16 cellular contexts compared by ENCODE assay signal in genomic region chr11:95346207-95346718, GRCh38.
"Had no signal": no experiment of that assay in that cellular context is flagged by ENCODE, and none has a peak within 500 bp of the region (broad histone marks: within the 10 kb centered on the region; RNA-seq: fewer than 3 reads in every experiment).

No MANE protein-coding gene starts in this region.

- H3K27ac ChIP-seq: coronary artery, ovary, sigmoid colon, tibial artery had no signal

- H3K4me1 ChIP-seq: sigmoid colon had no signal

- H3K27ac Mint-ChIP-seq: activated naive CD4-positive, alpha-beta T cell treated with anti-CD3 and anti-CD28 coated beads, Interleukin-2, amount 50 U/mL, for 24 hours; activated T-helper 1 cell treated with anti-CD3 and anti-CD28 coated beads, Interleukin-12 subunit alpha, Interleukin-12 subunit beta, Interleukin-2, Interleukin-4 antibody, amounts not matched to agents 30 ng/mL and 10 ng/mL and 1 ng/mL, durations not matched to agents 14 hours and 24 hours and 36 hours; stimulated activated effector memory CD8-positive, alpha-beta T cell treated with anti-CD3 and anti-CD28 coated beads, Interleukin-12 subunit alpha, Interleukin-12 subunit beta, amount 100 ng/mL, for 72 hours had no signal

- ATAC-seq: stimulated activated effector memory CD8-positive, alpha-beta T cell treated with anti-CD3 and anti-CD28 coated beads, Interleukin-12 subunit alpha, Interleukin-12 subunit beta, amount 100 ng/mL, for 72 hours had no signal

- H3K4me1 Mint-ChIP-seq: central memory CD8-positive, alpha-beta T cell; stimulated activated effector memory CD8-positive, alpha-beta T cell treated with anti-CD3 and anti-CD28 coated beads, Interleukin-12 subunit alpha, Interleukin-12 subunit beta, amount 100 ng/mL, for 72 hours had no signal

- H3K36me3 Mint-ChIP-seq: brain; stimulated activated effector memory CD8-positive, alpha-beta T cell treated with anti-CD3 and anti-CD28 coated beads, Interleukin-12 subunit alpha, Interleukin-12 subunit beta, amount 100 ng/mL, for 72 hours had no signal

- H3K27me3 Mint-ChIP-seq: activated naive CD4-positive, alpha-beta T cell treated with anti-CD3 and anti-CD28 coated beads, Interleukin-2, amount 50 U/mL, for 24 hours had no signal

- FAIRE-seq: islet of Langerhans, urothelium cell line had no signal

- H3K27me3 ChIP-seq: ovary, sigmoid colon, tibial artery had no signal

- DNase-seq: activated CD4-positive, CD25-positive, alpha-beta regulatory T cell; activated CD8-positive, alpha-beta memory T cell treated with anti-CD3 and anti-CD28 coated beads, Interleukin-2, amount 50 U/mL, for 48 hours; ovary; sigmoid colon; stimulated activated CD4-positive, alpha-beta T cell treated with anti-CD3 and anti-CD28 coated beads, Interleukin-2, amount 100 ng/mL, for 24 hours; tibial artery had no signal

- H3K36me3 ChIP-seq: ovary, sigmoid colon, tibial artery had no signal

- H3K4me3 Mint-ChIP-seq: activated naive CD4-positive, alpha-beta T cell treated with anti-CD3 and anti-CD28 coated beads, Interleukin-2, amount 50 U/mL, for 24 hours; activated T-helper 1 cell treated with anti-CD3 and anti-CD28 coated beads, Interleukin-12 subunit alpha, Interleukin-12 subunit beta, Interleukin-2, Interleukin-4 antibody, amounts not matched to agents 30 ng/mL and 10 ng/mL and 1 ng/mL, durations not matched to agents 14 hours and 24 hours and 36 hours; brain; central memory CD8-positive, alpha-beta T cell; neural crest cell; stimulated activated effector memory CD8-positive, alpha-beta T cell treated with anti-CD3 and anti-CD28 coated beads, Interleukin-12 subunit alpha, Interleukin-12 subunit beta, amount 100 ng/mL, for 72 hours had no signal

- H3K4me3 ChIP-seq: coronary artery, lung, ovary, sigmoid colon, tibial artery had no signal

- H3K9me3 ChIP-seq: ovary, sigmoid colon, tibial artery had no signal
